ENCODE assay signal across 21 cellular contexts in genomic region chr6:162750776-162751175, GRCh38. TPM values are rescaled to one million over a fixed set of nuclear protein-coding genes. Genes with fewer than 3 reads are reported as not detected.
A peak's percentile ranks its signal among the peaks of the same experiment; 100 is the strongest.
DNase-seq lines count a peak whose midpoint lies in the region; TF ChIP-seq lines count a peak whose summit lies in the region.
"Had no signal": no experiment of that assay in that cellular context is flagged by ENCODE, and none has a peak within 500 bp of the region (broad histone marks: within the 10 kb centered on the region; RNA-seq: fewer than 3 reads in every experiment).

No MANE protein-coding gene starts in this region.

- no peaks in the 10 kb centered on the region for H3K9me3 ChIP-seq in MG63
- H3K9me3 ChIP-seq in mammary epithelial cell (replicated peaks; ENCODE audit: insufficient read depth, low read length): no peaks in the 10 kb centered on the region
- no peaks in the 10 kb centered on the region for H3K9me3 ChIP-seq in ascending aorta
- H3K9me3 ChIP-seq: psoas muscle, spleen had no signal

- intact Hi-C loops in mammary epithelial cell (cut with micrococcal nuclease) (no loop called here), ascending aorta (cut with DNase I) (no loop called here)

- H3K9ac ChIP-seq in mammary epithelial cell (ENCODE audit: insufficient read depth, low read length): no peak overlapping the region

- 19% methylated on average over 3 of the region's 3 CpGs for WGBS in mammary epithelial cell (ENCODE audit: low coverage, missing lambda C conversion rate)

- H3K4me3 ChIP-seq in MG63 (no peak overlapping the region), mammary epithelial cell (replicated peaks in 1 of 3; ENCODE audit: insufficient read depth in 1 of 3, low read depth in 2 of 3, low read length in 3 of 3) (no peak overlapping the region), ascending aorta (no peak overlapping the region)
- H3K4me3 ChIP-seq: GM12878, psoas muscle, SK-N-MC, spleen had no signal

- H3K36me3 ChIP-seq in MG63: no peaks in the 10 kb centered on the region
- H3K36me3 ChIP-seq in mammary epithelial cell (ENCODE audit: insufficient read depth, low read length): no peaks in the 10 kb centered on the region
- H3K36me3 ChIP-seq in ascending aorta: no peaks in the 10 kb centered on the region
- H3K36me3 ChIP-seq: spleen had no signal

- no peak overlapping the region for H3K4me2 ChIP-seq in mammary epithelial cell (ENCODE audit: insufficient read depth, low read depth, low read length)

- DNase-seq in ELR (ENCODE audit: low read depth): peak; percentile 85
- DNase-seq in MG63: peak; percentile 24
- peak; percentile 19 for DNase-seq in mammary epithelial cell
- DNase-seq in kidney tubule cell (ENCODE audit: low spot score): peak; percentile 77
- DNase-seq in AG08395 (ENCODE audit: low spot score): no peak
- DNase-seq in GM19240 (ENCODE audit: insufficient read length, low spot score): no peak
- DNase-seq in NCI-H510A (lab: John Stamatoyannopoulos, UW): no peak
- DNase-seq in ascending aorta (ENCODE audit: low spot score in 2 of 2): no peak
- DNase-seq: activated CD4-positive, CD25-positive, alpha-beta regulatory T cell treated with anti-CD3 and anti-CD28 coated beads, Interleukin-2, amount 50 U/mL, for 72 hours; Calu3; effector CD8-positive, alpha-beta T cell; GDM1; hippocampal formation; NCI-H2081 treated with DMSO at 0.1 percent for 48 hours; NCI-H774; OCI-M1; psoas muscle; spleen; stimulated activated CD8-positive, alpha-beta memory T cell treated with anti-CD3 and anti-CD28 coated beads, Interleukin-4, amount 100 ng/mL, for 48 hours had no signal

- no peak overlapping the region for H2AFZ ChIP-seq in mammary epithelial cell (ENCODE audit: low read depth, low read length)

- CTCF ChIA-PET in mammary epithelial cell (lab: Charles Lee; ENCODE audit: low non-redundant PET): no interaction called here

- dilution Hi-C loops in mammary epithelial cell (cut with HindIII; ENCODE audit: low sequenced_read_pairs): no loop called here

- H3K4me1 ChIP-seq in mammary epithelial cell (ENCODE audit: insufficient read depth, low read length) (no peaks in the 10 kb centered on the region), ascending aorta (no peaks in the 10 kb centered on the region)
- H3K4me1 ChIP-seq: psoas muscle, spleen had no signal

- H3K27ac ChIP-seq in mammary epithelial cell (ENCODE audit: insufficient read depth, low read depth, low read length) (no peak overlapping the region), ascending aorta (no peak overlapping the region)
- H3K27ac ChIP-seq: psoas muscle, SK-N-MC, spleen had no signal

- H3K27me3 ChIP-seq in MG63 (no peaks in the 10 kb centered on the region), mammary epithelial cell (ENCODE audit: insufficient read depth, low read length) (no peaks in the 10 kb centered on the region), ascending aorta (no peaks in the 10 kb centered on the region)
- H3K27me3 ChIP-seq: spleen had no signal

- no peak for TF ChIP-seq CTCF in mammary epithelial cell (conservative IDR thresholded peaks at IDR 0.05 in 1 of 2, IDR thresholded peaks at IDR 0.05 in 1 of 2; ENCODE audit: extremely low read depth in 1 of 2, insufficient read depth in 1 of 2, low read depth in 1 of 2, low read length in 2 of 2)
- TF ChIP-seq CTCF in ascending aorta (IDR thresholded peaks at IDR 0.05): no peak

- H3K79me2 ChIP-seq in mammary epithelial cell (ENCODE audit: insufficient read depth, low read length): no peaks in the 10 kb centered on the region

- H4K20me1 ChIP-seq in mammary epithelial cell (ENCODE audit: insufficient read depth, low read length): no peaks in the 10 kb centered on the region

- no TSS peak for BruUV-seq in mammary epithelial cell (replicated peaks; lab: Mats Ljungman, UMichigan)

- in situ Hi-C loops in mammary epithelial cell (cut with MboI; ENCODE audit: low sequenced_read_pairs in 2 of 2): no loop called here

RNA-seq across cellular contexts. Expression of gene PACRG, which starts 23.0 kb away (rescaled TPM):
- total RNA-seq in MG63 (2014; rRNA removed; shearing (Covaris generic); ENCODE audit: low replicate concordance): not detected in 2 replicates
- total RNA-seq in mammary epithelial cell (1 to 10 TPM in 1 of 2 donors, not detected in 1; 1.0 TPM), ascending aorta (not detected)
- polyA plus RNA-seq in mammary epithelial cell: not detected
- not detected for polyA minus RNA-seq in mammary epithelial cell
- total RNA-seq: GM12878 had no signal
- polyA plus RNA-seq: GM12878 had no signal

RNA-seq across cellular contexts. Expression of gene PRKN, which starts 23.2 kb away (rescaled TPM):
- 0.07 TPM in 1 of 2 replicates, not detected in the other for total RNA-seq in MG63 (2014; rRNA removed; shearing (Covaris generic); ENCODE audit: low replicate concordance)
- total RNA-seq in mammary epithelial cell (1 to 10 TPM; 1.0 to 1.3 TPM), ascending aorta (2.6 TPM)
- 0.07 TPM for polyA plus RNA-seq in mammary epithelial cell
- not detected for polyA minus RNA-seq in mammary epithelial cell

Comparison
In these comparisons a context has a peak if more than half of its experiments do, and no peak if none do; other contexts are left out.
1. DNase-seq: peak in ELR (single experiment), MG63 (single experiment), mammary epithelial cell (single experiment) and kidney tubule cell (single experiment); none in AG08395 (single experiment), GM19240 (single experiment), NCI-H510A (single experiment) and ascending aorta (0 of 2).